8 cellular contexts compared by ENCODE assay signal in the genomic region with DNA sequence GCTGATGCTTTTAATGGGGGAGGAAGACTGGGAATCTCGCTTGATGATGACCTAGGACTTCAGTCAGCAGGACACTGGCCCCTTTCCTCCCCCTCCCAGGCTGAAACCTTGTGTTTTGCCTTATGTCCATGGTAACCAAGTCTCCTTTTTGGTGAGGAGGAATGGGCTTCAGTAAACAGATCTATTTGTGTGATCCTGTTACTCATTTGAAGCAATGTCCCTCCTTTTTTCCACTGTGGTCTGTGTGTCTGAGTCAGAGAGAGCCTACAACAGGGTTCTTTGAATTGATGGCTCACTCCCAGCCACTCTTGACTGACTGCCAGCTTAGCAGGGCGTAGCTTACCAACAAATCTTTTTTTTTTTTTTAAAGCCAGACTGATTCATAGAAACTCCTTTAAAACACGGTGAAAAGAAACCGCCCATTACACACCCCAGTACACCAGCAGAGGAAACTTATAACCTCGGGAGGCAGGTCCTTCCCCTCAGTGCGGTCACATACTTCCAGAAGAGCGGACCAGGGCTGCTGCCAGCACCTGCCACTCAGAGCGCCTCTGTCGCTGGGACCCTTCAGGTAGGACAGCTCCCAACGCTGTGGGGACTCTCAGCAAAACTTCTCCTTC. TPM values are rescaled to one million over a fixed set of nuclear protein-coding genes. Genes with fewer than 3 reads are reported as not detected.
DNase-seq lines count a peak whose midpoint lies in the region; ATAC-seq and TF ChIP-seq lines count a peak whose summit lies in the region.

A gene with protein sequence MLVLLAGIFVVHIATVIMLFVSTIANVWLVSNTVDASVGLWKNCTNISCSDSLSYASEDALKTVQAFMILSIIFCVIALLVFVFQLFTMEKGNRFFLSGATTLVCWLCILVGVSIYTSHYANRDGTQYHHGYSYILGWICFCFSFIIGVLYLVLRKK (plus strand): TSS at position 425 of the 620 bp plus-strand sequence. CDS start 14,785 bp downstream, outside the sequence.

- peaks cover 17% of the 10 kb centered on the region for H3K27me3 Mint-ChIP-seq in activated CD4-positive, alpha-beta T cell treated with anti-CD3 and anti-CD28 coated beads, Interleukin-2, amount 10 ng/mL, durations not matched to agents 7 days and 5 days

- no peaks in the 10 kb centered on the region for H3K9me3 Mint-ChIP-seq in activated CD4-positive, alpha-beta T cell treated with anti-CD3 and anti-CD28 coated beads, Interleukin-2, amount 10 ng/mL, durations not matched to agents 7 days and 5 days

- peak within 1 kb of the TSS; percentile 87 for H3K27ac Mint-ChIP-seq in activated CD4-positive, alpha-beta T cell treated with anti-CD3 and anti-CD28 coated beads, Interleukin-2, amount 10 ng/mL, durations not matched to agents 7 days and 5 days

- peaks cover 3% of the 10 kb centered on the region for H3K36me3 Mint-ChIP-seq in activated CD4-positive, alpha-beta T cell treated with anti-CD3 and anti-CD28 coated beads, Interleukin-2, amount 10 ng/mL, durations not matched to agents 7 days and 5 days (ENCODE audit: low read depth)

- peaks cover 55% of the 10 kb centered on the region for H3K4me1 Mint-ChIP-seq in activated CD4-positive, alpha-beta T cell treated with anti-CD3 and anti-CD28 coated beads, Interleukin-2, amount 10 ng/mL, durations not matched to agents 7 days and 5 days

- CTCF ChIA-PET in activated CD4-positive, alpha-beta T cell treated with anti-CD3 and anti-CD28 coated beads, Interleukin-2, amount 10 ng/mL, durations not matched to agents 7 days and 5 days (lab: Charles Lee), result interaction anchor here (0.6 to 1.8 kb wide), 7 partner anchors 8 to 1143 kb away, joined by 3 to 11 read pairs (median 5); no protein-coding TSS in a partner anchor

- peak; percentile 84 for ATAC-seq in lung (ENCODE audit: insufficient read depth, low FRiP score)

- 6 to 7% methylated on average over 10 of the region's 10 CpGs for WGBS in lung, 2 donors

- peak within 1 kb of the TSS; percentile 75 for H3K4me3 ChIP-seq in MG63
- peak within 1 kb of the TSS; percentile 69 for H3K4me3 ChIP-seq in coronary artery
- peak within 1 kb of the TSS; percentile 71 for H3K4me3 ChIP-seq in lung

- H3K9me3 ChIP-seq in MG63 (no peaks in the 10 kb centered on the region), lung (ENCODE audit: control insufficient read depth in 2 of 2, insufficient read depth in 1 of 2, low read length in 1 of 2) (no peaks in the 10 kb centered on the region)

- DNase-seq in ELF-1 (ENCODE audit: low read depth, low spot score), result peak; percentile 50
- DNase-seq in GOT3 (lab: John Stamatoyannopoulos, UW), result peak; percentile 83
- peak; percentile 98 for DNase-seq in MG63
- peak; percentile 85 for DNase-seq in activated CD4-positive, alpha-beta T cell treated with anti-CD3 and anti-CD28 coated beads, Interleukin-2, amount 10 ng/mL, durations not matched to agents 7 days and 5 days
- peak; percentile 95 for DNase-seq in coronary artery (ENCODE audit: low spot score)
- DNase-seq in lung (ENCODE audit: low spot score), result peak; percentile 94
- DNase-seq in stimulated activated CD4-positive, alpha-beta T cell treated with anti-CD3 and anti-CD28 coated beads, TNF-alpha, amount 100 ng/mL, for 4 hours (ENCODE audit: low read depth in 3 of 3), result peak; percentile 21 to 65 (median 56)
- DNase-seq in germinal center (ENCODE audit: low spot score), result no peak

- POLR2A ChIA-PET in activated CD4-positive, alpha-beta T cell treated with anti-CD3 and anti-CD28 coated beads, Interleukin-2, amount 10 ng/mL, durations not matched to agents 7 days and 5 days (lab: Charles Lee), result interaction anchor here (0.6 kb wide), 1 partner anchor 1006 kb away, joined by 3 read pairs; no protein-coding TSS in a partner anchor

- peaks cover 10 to 17% of the 10 kb centered on the region in 2 donors for H3K4me1 ChIP-seq in lung (ENCODE audit: control insufficient read depth in 2 of 2, insufficient read depth in 2 of 2, low read length in 2 of 2)

- no peaks in the 10 kb centered on the region for H3K27me3 ChIP-seq in MG63
- no peaks in the 10 kb centered on the region for H3K27me3 ChIP-seq in lung (ENCODE audit: control insufficient read depth, insufficient read depth)

- peak within 1 kb of the TSS; percentile 72 for H3K4me3 Mint-ChIP-seq in activated CD4-positive, alpha-beta T cell treated with anti-CD3 and anti-CD28 coated beads, Interleukin-2, amount 10 ng/mL, durations not matched to agents 7 days and 5 days

- H3K36me3 ChIP-seq in MG63, result peaks cover 19% of the 10 kb centered on the region
- no peaks in the 10 kb centered on the region for H3K36me3 ChIP-seq in lung (ENCODE audit: control insufficient read depth in 2 of 2, insufficient read depth in 2 of 2, low read length in 2 of 2)

- H3K27ac ChIP-seq in coronary artery (peak within 1 kb of the TSS; percentile 79 to 86), lung (ENCODE audit: low read depth in 1 of 2, low read length in 1 of 2) (peak within 1 kb of the TSS; percentile 91 to 99)

- no peak for TF ChIP-seq CTCF in coronary artery (IDR thresholded peaks at IDR 0.05)
- no peak for TF ChIP-seq CTCF in lung (IDR thresholded peaks at IDR 0.05; ENCODE audit: control extremely low read depth, extremely low read depth)

RNA-seq across cellular contexts. Expression of the gene that starts here (rescaled TPM):
- 55.7 and 326 TPM in 2 replicates for total RNA-seq in MG63 (2014; rRNA removed; shearing (Covaris generic); ENCODE audit: low replicate concordance)
- total RNA-seq in activated CD4-positive, alpha-beta T cell treated with anti-CD3 and anti-CD28 coated beads, Interleukin-2, amount 10 ng/mL, durations not matched to agents 7 days and 5 days, result 10 to 100 TPM; 35.0 to 36.1 TPM
- 100 to 1,000 TPM in 1 of 2 donors, 10 to 100 TPM in 1; 67.5 to 348 TPM for total RNA-seq in lung
- polyA plus RNA-seq in lung, result 100 to 1,000 TPM in 1 of 2 donors, 10 to 100 TPM in 1; 91.7 to 243 TPM
